1 cellular context compared by ENCODE assay signal in the genomic region with DNA sequence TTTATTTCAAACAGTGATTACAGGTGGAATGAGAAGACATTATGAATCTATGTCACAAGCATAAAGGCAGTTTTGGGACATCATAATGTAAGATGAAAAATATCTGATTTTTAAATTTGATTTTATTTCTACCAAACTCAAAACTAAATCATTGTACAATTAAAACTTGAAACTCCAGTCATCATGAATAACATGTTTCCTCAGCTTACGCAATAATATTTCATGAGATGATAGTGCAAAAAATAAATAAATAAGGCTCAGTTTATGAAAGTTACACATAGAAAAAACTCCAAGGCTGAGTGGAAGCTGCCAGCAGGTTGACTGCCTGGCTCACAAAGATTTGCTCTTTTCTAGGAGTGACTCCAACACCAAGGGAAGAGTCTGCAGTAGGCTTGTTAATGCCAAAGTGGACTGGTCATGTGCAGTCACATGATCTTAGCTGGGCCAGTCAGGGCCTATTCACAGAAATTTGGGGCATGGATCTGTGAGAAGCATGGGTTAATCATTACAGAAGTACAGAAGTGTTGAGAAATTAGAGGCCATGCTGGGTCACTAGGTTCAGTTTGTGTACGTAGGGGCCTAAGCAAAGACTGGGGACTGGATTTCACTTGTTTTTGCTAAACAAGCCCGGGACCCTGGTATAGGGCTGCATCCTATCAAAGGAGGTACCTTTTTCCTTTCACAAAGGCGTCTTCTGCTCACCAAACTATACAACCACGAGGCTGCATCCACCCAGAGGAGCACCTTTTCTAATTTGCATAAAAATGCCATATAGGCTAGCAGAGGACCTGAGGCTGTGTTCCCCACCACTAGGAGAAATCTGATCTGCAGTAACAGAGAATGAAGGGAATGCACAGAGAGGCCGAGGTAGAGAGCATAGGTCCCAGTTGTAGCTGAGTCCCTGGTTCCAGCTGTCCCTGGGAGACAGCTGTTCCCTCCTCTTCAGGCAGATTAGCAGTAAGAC.
TF ChIP-seq lines count a peak whose summit lies in the region.

No MANE protein-coding gene starts in this region.

TF ChIP-seq in HepG2, 621 proteins besides CTCF, POLR2A, EP300 and RAD21 (continued from another document and continues in another):
- TF ChIP-seq, protein P1, sequence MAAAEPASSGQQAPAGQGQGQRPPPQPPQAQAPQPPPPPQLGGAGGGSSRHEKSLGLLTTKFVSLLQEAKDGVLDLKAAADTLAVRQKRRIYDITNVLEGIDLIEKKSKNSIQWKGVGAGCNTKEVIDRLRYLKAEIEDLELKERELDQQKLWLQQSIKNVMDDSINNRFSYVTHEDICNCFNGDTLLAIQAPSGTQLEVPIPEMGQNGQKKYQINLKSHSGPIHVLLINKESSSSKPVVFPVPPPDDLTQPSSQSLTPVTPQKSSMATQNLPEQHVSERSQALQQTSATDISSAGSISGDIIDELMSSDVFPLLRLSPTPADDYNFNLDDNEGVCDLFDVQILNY (CRISPR knock-in tag; conservative IDR thresholded peaks at IDR 0.05) = no peak
- TF ChIP-seq ZNF430 (CRISPR knock-in tag; IDR thresholded peaks at IDR 0.05) (0 out of 2 replicates have a peak, but pooled peaks have one; percentile 35), EZH2 (conservative IDR thresholded peaks at IDR 0.05; ENCODE audit: low read depth, low read length) (no peak), RERE (CRISPR knock-in tag; IDR thresholded peaks at IDR 0.05; ENCODE audit: low read depth) (peak; percentile 58), MXD3 (CRISPR knock-in tag; IDR thresholded peaks at IDR 0.05) (no peak), ZFYVE20 (CRISPR knock-in tag; IDR thresholded peaks at IDR 0.05; ENCODE audit: borderline replicate concordance, low read depth) (no peak), PHF20 (CRISPR knock-in tag; IDR thresholded peaks at IDR 0.05) (0 out of 2 replicates have a peak, but pooled peaks have one; percentile 20), SMAD1 (CRISPR knock-in tag; IDR thresholded peaks at IDR 0.05; ENCODE audit: borderline replicate concordance, low read depth) (0 out of 2 replicates have a peak, but pooled peaks have one; percentile 53), NFYB (CRISPR knock-in tag; IDR thresholded peaks at IDR 0.05) (peak; percentile 79), HNF1A (IDR thresholded peaks at IDR 0.05; ENCODE audit: low read depth) (peak; percentile 99), HNF1A (CRISPR knock-in tag; IDR thresholded peaks at IDR 0.05; ENCODE audit: borderline replicate concordance) (peak; percentile 99), ZNF282 (IDR thresholded peaks at IDR 0.05; ENCODE audit: partially characterized antibody) (no peak), ASH2L (IDR thresholded peaks at IDR 0.05; ENCODE audit: insufficient read length, low read depth, low read length) (peak; percentile 95), FOXA3 (CRISPR knock-in tag; IDR thresholded peaks at IDR 0.05) (peak; percentile 92), KDM3A (CRISPR knock-in tag; IDR thresholded peaks at IDR 0.05; ENCODE audit: low read depth) (peak; percentile 87; the same call in 1 of the 2 replicates), ZNF800 (CRISPR knock-in tag; IDR thresholded peaks at IDR 0.05) (0 out of 2 replicates have a peak, but pooled peaks have one; percentile 39), TBX2 (CRISPR knock-in tag; IDR thresholded peaks at IDR 0.05; ENCODE audit: borderline replicate concordance) (peak; percentile 92), ZFY (CRISPR knock-in tag; IDR thresholded peaks at IDR 0.05) (peak; percentile 49), ZNF773 (CRISPR knock-in tag; IDR thresholded peaks at IDR 0.05; ENCODE audit: borderline replicate concordance) (no peak), NAIF1 (CRISPR knock-in tag; IDR thresholded peaks at IDR 0.05; ENCODE audit: borderline replicate concordance) (no peak), ZBTB7A (CRISPR knock-in tag; IDR thresholded peaks at IDR 0.05) (no peak), MIXL1 (CRISPR knock-in tag; IDR thresholded peaks at IDR 0.05) (0 out of 2 replicates have a peak, but pooled peaks have one; percentile 33), HNF4A (CRISPR knock-in tag; IDR thresholded peaks at IDR 0.05) (peak; percentile 65), ZKSCAN1 (IDR thresholded peaks at IDR 0.05; ENCODE audit: low read length) (peak; percentile 93), ZNF20 (CRISPR knock-in tag; IDR thresholded peaks at IDR 0.05) (no peak), ZNF704 (CRISPR knock-in tag; IDR thresholded peaks at IDR 0.05; ENCODE audit: borderline replicate concordance) (no peak), ZNF580 (CRISPR knock-in tag; IDR thresholded peaks at IDR 0.05; ENCODE audit: borderline replicate concordance, low read depth) (peak; percentile 57; the same call in 1 of the 2 replicates), FOXK1 (CRISPR knock-in tag; IDR thresholded peaks at IDR 0.05; ENCODE audit: borderline replicate concordance, low read depth) (peak; percentile 73; the same call in 1 of the 2 replicates), ZNF275 (CRISPR knock-in tag; IDR thresholded peaks at IDR 0.05; ENCODE audit: borderline replicate concordance) (no peak), ZGPAT (CRISPR knock-in tag; IDR thresholded peaks at IDR 0.05) (peak; percentile 73)
- TF ChIP-seq, protein P2, sequence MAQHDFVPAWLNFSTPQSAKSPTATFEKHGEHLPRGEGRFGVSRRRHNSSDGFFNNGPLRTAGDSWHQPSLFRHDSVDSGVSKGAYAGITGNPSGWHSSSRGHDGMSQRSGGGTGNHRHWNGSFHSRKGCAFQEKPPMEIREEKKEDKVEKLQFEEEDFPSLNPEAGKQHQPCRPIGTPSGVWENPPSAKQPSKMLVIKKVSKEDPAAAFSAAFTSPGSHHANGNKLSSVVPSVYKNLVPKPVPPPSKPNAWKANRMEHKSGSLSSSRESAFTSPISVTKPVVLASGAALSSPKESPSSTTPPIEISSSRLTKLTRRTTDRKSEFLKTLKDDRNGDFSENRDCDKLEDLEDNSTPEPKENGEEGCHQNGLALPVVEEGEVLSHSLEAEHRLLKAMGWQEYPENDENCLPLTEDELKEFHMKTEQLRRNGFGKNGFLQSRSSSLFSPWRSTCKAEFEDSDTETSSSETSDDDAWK (CRISPR knock-in tag; IDR thresholded peaks at IDR 0.05) = no peak
- TF ChIP-seq, protein P3, sequence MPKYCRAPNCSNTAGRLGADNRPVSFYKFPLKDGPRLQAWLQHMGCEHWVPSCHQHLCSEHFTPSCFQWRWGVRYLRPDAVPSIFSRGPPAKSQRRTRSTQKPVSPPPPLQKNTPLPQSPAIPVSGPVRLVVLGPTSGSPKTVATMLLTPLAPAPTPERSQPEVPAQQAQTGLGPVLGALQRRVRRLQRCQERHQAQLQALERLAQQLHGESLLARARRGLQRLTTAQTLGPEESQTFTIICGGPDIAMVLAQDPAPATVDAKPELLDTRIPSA (CRISPR knock-in tag; IDR thresholded peaks at IDR 0.05; ENCODE audit: borderline replicate concordance) = no peak
